ENCODE assay signal across 8 cellular contexts in genomic region chr20:63641146-63641791, GRCh38. TPM values are rescaled to one million over a fixed set of nuclear protein-coding genes. Genes with fewer than 3 reads are reported as not detected.
DNase-seq lines count a peak whose midpoint lies in the region; ATAC-seq and TF ChIP-seq lines count a peak whose summit lies in the region.

No MANE protein-coding gene starts in this region.

- H3K27me3 ChIP-seq in BLaER1 = no peaks in the 10 kb centered on the region

- H3K27ac ChIP-seq in BLaER1 = peak overlapping the region; percentile 56

- no peaks in the 10 kb centered on the region for H3K9me3 Mint-ChIP-seq in T-helper 1 cell treated with Interleukin-12 subunit alpha and Interleukin-12 subunit beta and Interleukin-4 antibody, amounts not matched to agents 30 μg/mL and 1 μg/mL, for 36 hours
- no peaks in the 10 kb centered on the region for H3K9me3 Mint-ChIP-seq in natural killer cell

- intact Hi-C loops in natural killer cell (cut with micrococcal nuclease) = loop anchor here (2.0 kb wide), 1 partner anchor 14 kb away; the partner anchor contains the start of gene GMEB2

- peak overlapping the region; percentile 98 for H3K4me2 ChIP-seq in BLaER1

- DNase-seq in effector CD4-positive, alpha-beta T cell = peak; percentile 40
- DNase-seq in natural killer cell (peak; percentile 63), SHP77 treated with DMSO at 0.1 percent for 48 hours (lab: John Stamatoyannopoulos, UW) (no peak), occipital lobe (lab: John Stamatoyannopoulos, UW) (no peak)

- ATAC-seq in HG02588 (IDR thresholded peaks at IDR 0.05; ENCODE audit: unreplicated experiment) = peak; percentile 24
- ATAC-seq in natural killer cell = peak; percentile 47 to 71 (median 63)
- no peak for ATAC-seq in HG03196 (IDR thresholded peaks at IDR 0.05; ENCODE audit: unreplicated experiment)

- TF ChIP-seq CTCF in natural killer cell (IDR thresholded peaks at IDR 0.05) = no peak

- H3K4me1 Mint-ChIP-seq in T-helper 1 cell treated with Interleukin-12 subunit alpha and Interleukin-12 subunit beta and Interleukin-4 antibody, amounts not matched to agents 30 μg/mL and 1 μg/mL, for 36 hours (ENCODE audit: low read depth) = peaks cover 22% of the 10 kb centered on the region
- H3K4me1 Mint-ChIP-seq in natural killer cell = peaks cover 24 to 40% of the 10 kb centered on the region in 2 donors

- no peaks in the 10 kb centered on the region for H3K9me3 ChIP-seq in BLaER1

- H3K4me3 ChIP-seq in BLaER1 = peak overlapping the region; percentile 60

- peak overlapping the region; percentile 74 for H3K4me3 Mint-ChIP-seq in T-helper 1 cell treated with Interleukin-12 subunit alpha and Interleukin-12 subunit beta and Interleukin-4 antibody, amounts not matched to agents 30 μg/mL and 1 μg/mL, for 36 hours
- peak overlapping the region; percentile 63 for H3K4me3 Mint-ChIP-seq in natural killer cell

- 0 out of 2 replicates have a peak overlapping the region, but pooled peaks have one; percentile 53 for H3K9ac ChIP-seq in BLaER1

- peaks cover 16% of the 10 kb centered on the region; the same call in 1 of the 2 replicates for H4K20me1 ChIP-seq in BLaER1

- peak overlapping the region; percentile 67 for H3K27ac Mint-ChIP-seq in T-helper 1 cell treated with Interleukin-12 subunit alpha and Interleukin-12 subunit beta and Interleukin-4 antibody, amounts not matched to agents 30 μg/mL and 1 μg/mL, for 36 hours
- peak overlapping the region in 1 of 2 donors; percentile 82 for H3K27ac Mint-ChIP-seq in natural killer cell

- H3K36me3 ChIP-seq in BLaER1 = peaks cover 6% of the 10 kb centered on the region; the same call in 1 of the 2 replicates

- peaks cover 50% of the 10 kb centered on the region for H3K4me1 ChIP-seq in BLaER1

- H3K36me3 Mint-ChIP-seq in T-helper 1 cell treated with Interleukin-12 subunit alpha and Interleukin-12 subunit beta and Interleukin-4 antibody, amounts not matched to agents 30 μg/mL and 1 μg/mL, for 36 hours (ENCODE audit: low read depth) = peaks cover 3% of the 10 kb centered on the region
- no peaks in the 10 kb centered on the region for H3K36me3 Mint-ChIP-seq in natural killer cell

- peaks cover 16% of the 10 kb centered on the region for H3K27me3 Mint-ChIP-seq in T-helper 1 cell treated with Interleukin-12 subunit alpha and Interleukin-12 subunit beta and Interleukin-4 antibody, amounts not matched to agents 30 μg/mL and 1 μg/mL, for 36 hours (ENCODE audit: low read depth)
- no peaks in the 10 kb centered on the region for H3K27me3 Mint-ChIP-seq in natural killer cell (ENCODE audit: low read depth in 2 of 2)

RNA-seq across cellular contexts. Expression of gene STMN3, which starts 12.0 kb away (rescaled TPM):
- total RNA-seq in natural killer cell (10 to 100 TPM in 1 of 3 donors, 1 to 10 TPM in 2; 6.7 to 12.9 (median 8.3) TPM), occipital lobe (101 TPM)

RNA-seq across cellular contexts. Expression of gene GMEB2, which starts 14.4 kb away (rescaled TPM):
- total RNA-seq in natural killer cell (10 to 100 TPM; 11.7 to 15.1 (median 14.6) TPM), occipital lobe (6.9 TPM)

RNA-seq across cellular contexts. Expression of gene RTEL1, which starts 16.8 kb away (rescaled TPM):
- total RNA-seq in natural killer cell = 10 to 100 TPM; 36.3 to 52.0 (median 40.4) TPM
- total RNA-seq in occipital lobe = 10.0 TPM

RNA-seq across cellular contexts. Expression of gene TNFRSF6B, which starts 55.2 kb away (rescaled TPM):
- not detected for total RNA-seq in natural killer cell
- not detected for total RNA-seq in occipital lobe

Comparison
In these comparisons a context has a peak if more than half of its experiments do, and no peak if none do; other contexts are left out.
1. DNase-seq: peak in effector CD4-positive, alpha-beta T cell (single experiment) and natural killer cell (single experiment); none in SHP77 treated with DMSO at 0.1 percent for 48 hours (single experiment) and occipital lobe (single experiment).